Comparison of ENCODE assay signal across 22 cellular contexts in the genomic region with DNA sequence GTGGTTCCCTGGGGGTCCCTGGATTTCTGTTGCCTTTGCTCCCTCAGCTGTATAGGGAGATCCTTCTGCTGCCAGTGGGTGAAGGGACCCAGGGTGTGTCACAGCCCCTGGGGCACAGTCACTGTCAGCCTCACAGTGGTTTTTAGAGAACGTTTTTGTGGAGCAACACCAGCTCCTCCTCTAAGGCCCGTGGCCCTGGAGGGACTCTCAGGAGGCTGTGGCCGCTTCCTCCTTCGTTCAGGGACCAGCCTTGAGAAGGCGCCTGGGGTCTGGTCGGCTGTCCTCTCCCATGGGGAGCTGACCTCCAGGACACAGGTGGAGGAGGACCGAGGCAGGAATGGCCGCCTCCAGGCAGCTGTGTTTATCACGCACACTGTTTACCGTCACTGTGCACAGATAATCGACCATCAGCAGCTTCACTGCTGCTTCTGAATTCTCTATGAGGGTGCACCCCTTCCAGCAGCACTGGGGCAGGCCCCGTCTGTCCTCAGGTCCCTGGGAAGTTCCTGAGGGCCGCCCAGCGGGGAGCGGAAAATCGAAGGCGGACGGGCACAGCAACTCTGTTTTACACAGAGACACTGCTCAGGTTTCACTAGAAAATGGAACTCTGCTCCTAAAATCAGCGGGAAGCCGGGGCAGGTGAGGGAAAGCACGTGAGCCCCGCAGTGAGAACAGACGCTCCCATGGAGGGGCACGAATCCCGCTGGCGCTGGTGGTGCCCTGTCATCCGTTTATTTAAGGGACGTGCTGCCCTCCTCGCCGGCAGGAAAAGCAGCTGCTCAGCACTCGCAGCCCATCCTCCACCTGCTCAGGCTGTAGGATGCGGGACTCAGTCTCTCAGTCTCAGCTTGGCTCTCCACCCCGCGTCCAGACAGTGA. TPM values are rescaled to one million over a fixed set of nuclear protein-coding genes. Genes with fewer than 3 reads are reported as not detected.
DNase-seq lines count a peak whose midpoint lies in the region; ATAC-seq and TF ChIP-seq lines count a peak whose summit lies in the region.
"Had no signal": no experiment of that assay in that cellular context is flagged by ENCODE, and none has a peak within 500 bp of the region (broad histone marks: within the 10 kb centered on the region; RNA-seq: fewer than 3 reads in every experiment).

No MANE protein-coding gene starts in this region.

- no peak overlapping the region for H3K9ac ChIP-seq in trophoblast cell (ENCODE audit: low read length)

- H3K27ac ChIP-seq in trophoblast cell (ENCODE audit: low read depth, low read length) = no peak overlapping the region
- H3K27ac ChIP-seq: neutrophil, testis had no signal

- H3K4me1 Mint-ChIP-seq in HFFc6 (ENCODE audit: low read depth) = no peaks in the 10 kb centered on the region
- H3K4me1 Mint-ChIP-seq: activated T-helper 17 cell treated with anti-CD3 and anti-CD28 coated beads, Interleukin-2, amount 50 U/mL, for 72 hours had no signal

- peaks cover 4% of the 10 kb centered on the region for H3K79me1 ChIP-seq in trophoblast cell (ENCODE audit: low read length)

- POLR2A ChIA-PET in HEK293T (lab: Yijun Ruan, JAX) = no interaction called here

- no peak overlapping the region for H3K4me3 ChIP-seq in trophoblast cell (ENCODE audit: low read depth, low read length)
- H3K4me3 ChIP-seq: MG63, sigmoid colon, testis had no signal

- no peak overlapping the region for H4K91ac ChIP-seq in trophoblast cell (ENCODE audit: low read depth, low read length)

- H3K36me3 Mint-ChIP-seq in HFFc6 (ENCODE audit: low read depth) = no peaks in the 10 kb centered on the region

- H3K14ac ChIP-seq in trophoblast cell (ENCODE audit: low read length) = no peak overlapping the region

- peak; percentile 46 for DNase-seq in HEK293T (ENCODE audit: extremely low spot score)
- DNase-seq in NCI-H146 treated with DMSO at 0.1 percent for 48 hours (lab: John Stamatoyannopoulos, UW; ENCODE audit: unreplicated experiment) = peak; percentile 69
- DNase-seq in RPMI7951 (ENCODE audit: low read depth) = peak; percentile 47
- DNase-seq in trophoblast cell = peak; percentile 62 to 65
- no peak for DNase-seq in HFFc6
- DNase-seq: activated CD8-positive, alpha-beta memory T cell treated with anti-CD3 and anti-CD28 coated beads for 24 hours; BE2C; DND-41; MG63; NCI-H82; RPMI8226; sigmoid colon; stimulated activated CD4-positive, alpha-beta T cell treated with anti-CD3 and anti-CD28 coated beads, Interleukin-4, amount 100 ng/mL, for 24 hours; T-helper 1 cell; testis had no signal

- H3K4ac ChIP-seq in trophoblast cell (ENCODE audit: low read depth, low read length) = no peak overlapping the region

- H2BK5ac ChIP-seq in trophoblast cell (ENCODE audit: low read depth, low read length, poor library complexity) = no peak overlapping the region

- H3K27me3 ChIP-seq in trophoblast cell (ENCODE audit: insufficient read depth, low read length) = no peaks in the 10 kb centered on the region
- H3K27me3 ChIP-seq: BE2C, MG63, neutrophil, sigmoid colon, testis had no signal

- CTCF ChIA-PET in HEK293T (lab: Yijun Ruan, JAX) = interaction anchor here (0.9 kb wide), 1 partner anchor 16 kb away, joined by 3 read pairs; no protein-coding TSS in a partner anchor

- H2AFZ ChIP-seq in trophoblast cell (ENCODE audit: insufficient read depth, low read length, poor library complexity) = no peak overlapping the region

- ATAC-seq in HG02759 (IDR thresholded peaks at IDR 0.05; ENCODE audit: unreplicated experiment) (no peak), HG03460 (IDR thresholded peaks at IDR 0.05; ENCODE audit: unreplicated experiment) (no peak)
- ATAC-seq: activated T-helper 17 cell treated with anti-CD3 and anti-CD28 coated beads, Interleukin-2, amount 50 U/mL, for 72 hours had no signal

- no CpG with 5 or more reads among the region's 34 CpGs for WGBS in trophoblast cell (ENCODE audit: extremely low coverage, insufficient coverage, insufficient read length)

- no peaks in the 10 kb centered on the region for H3K36me3 ChIP-seq in trophoblast cell (ENCODE audit: control insufficient read depth in 1 of 2, insufficient read depth in 2 of 2, low read length in 2 of 2)
- H3K36me3 ChIP-seq: BE2C, MG63, neutrophil, sigmoid colon had no signal

- H3K9me3 ChIP-seq in trophoblast cell (ENCODE audit: insufficient read depth, low read depth, low read length) = peaks cover 6% of the 10 kb centered on the region
- H3K9me3 ChIP-seq: BE2C, MG63, neutrophil, sigmoid colon, testis had no signal

- no peaks in the 10 kb centered on the region for H3K79me2 ChIP-seq in trophoblast cell (ENCODE audit: control insufficient read depth, insufficient read depth, low read length, poor library complexity)

- no peak for TF ChIP-seq CTCF in HFFc6 (IDR thresholded peaks at IDR 0.05)

- H2BK12ac ChIP-seq in trophoblast cell (ENCODE audit: low read length) = peak overlapping the region; percentile 3

- H3K4me1 ChIP-seq in trophoblast cell (ENCODE audit: control insufficient read depth in 1 of 2, insufficient read depth in 2 of 2, low read length in 2 of 2) = peaks cover 15 to 16% of the 10 kb centered on the region in 2 experiments
- H3K4me1 ChIP-seq: BE2C had no signal

- peaks cover 13% of the 10 kb centered on the region; the same call in 1 of the 2 replicates for H3K9me3 Mint-ChIP-seq in HFFc6

- H3K27me3 Mint-ChIP-seq in HFFc6 (ENCODE audit: insufficient read depth) = peaks cover 23% of the 10 kb centered on the region
- H3K27me3 Mint-ChIP-seq: activated T-helper 17 cell treated with anti-CD3 and anti-CD28 coated beads, Interleukin-2, amount 50 U/mL, for 72 hours had no signal

- no peak overlapping the region for H3K27ac Mint-ChIP-seq in HFFc6
- H3K27ac Mint-ChIP-seq: activated T-helper 17 cell treated with anti-CD3 and anti-CD28 coated beads, Interleukin-2, amount 50 U/mL, for 72 hours had no signal

- H3K4me2 ChIP-seq in trophoblast cell (ENCODE audit: low read length) = no peak overlapping the region

- H3K4me3 Mint-ChIP-seq in HFFc6 = no peak overlapping the region
- H3K4me3 Mint-ChIP-seq: activated T-helper 17 cell treated with anti-CD3 and anti-CD28 coated beads, Interleukin-2, amount 50 U/mL, for 72 hours had no signal

- no peak overlapping the region for H4K8ac ChIP-seq in trophoblast cell (ENCODE audit: low read depth, low read length)

- H2AK5ac ChIP-seq in trophoblast cell (ENCODE audit: low read length) = no peak overlapping the region

- no peak overlapping the region for H3K23ac ChIP-seq in trophoblast cell (ENCODE audit: low read length)

- H4K12ac ChIP-seq in trophoblast cell (ENCODE audit: low read depth, low read length) = no peak overlapping the region

- no peak overlapping the region for H3K18ac ChIP-seq in trophoblast cell (ENCODE audit: low read length)

- H2BK120ac ChIP-seq in trophoblast cell (ENCODE audit: insufficient read depth, low read length, poor library complexity) = no peak overlapping the region

TF ChIP-seq in HEK293T, 16 proteins besides CTCF, POLR2A, EP300 and RAD21:
- no peak for TF ChIP-seq HDGF (IDR thresholded peaks at IDR 0.05; ENCODE audit: borderline replicate concordance)
- TF ChIP-seq L3MBTL2 (conservative IDR thresholded peaks at IDR 0.05) = peak; percentile 67; the same call in 1 of the 2 replicates
- TF ChIP-seq BHLHE40 (IDR thresholded peaks at IDR 0.05; ENCODE audit: borderline replicate concordance) = no peak
- TF ChIP-seq SP1 (IDR thresholded peaks at IDR 0.05) = no peak
- no peak for TF ChIP-seq TARDBP (IDR thresholded peaks at IDR 0.05)
- no peak for TF ChIP-seq NFRKB (IDR thresholded peaks at IDR 0.05)
- no peak for TF ChIP-seq LEF1 (IDR thresholded peaks at IDR 0.05; ENCODE audit: borderline replicate concordance)
TF ChIP-seq in HEK293T: peak in this region for 1.

RNA-seq across cellular contexts. Expression of gene FRMD1, which starts 10.4 kb away (rescaled TPM):
- not detected in 2 replicates for total RNA-seq in RPMI7951 (2014; rRNA removed; shearing (Covaris generic))
- polyA plus RNA-seq in trophoblast cell (2013) = not detected in 2 replicates
- not detected for total RNA-seq in HFFc6 (2021; fragmentation: NEBNext Ultra II Directional; extraction: Animal tissue kit (Norgen Biotek cat#: 25700))
- total RNA-seq: activated T-helper 17 cell treated with anti-CD3 and anti-CD28 coated beads, Interleukin-2, amount 50 U/mL, for 72 hours; endothelial cell of umbilical vein; frontal cortex; HT1080 had no signal
- polyA plus RNA-seq: endothelial cell of umbilical vein had no signal
